ENCODE assay signal across 9 cellular contexts in genomic region chr10:97185326-97186058, GRCh38. TPM values are rescaled to one million over a fixed set of nuclear protein-coding genes. Genes with fewer than 3 reads are reported as not detected.
DNase-seq lines count a peak whose midpoint lies in the region; ATAC-seq, FAIRE-seq and TF ChIP-seq lines count a peak whose summit lies in the region.
"Had no signal": no experiment of that assay in that cellular context is flagged by ENCODE, and none has a peak within 500 bp of the region (broad histone marks: within the 10 kb centered on the region; RNA-seq: fewer than 3 reads in every experiment).

Gene SLIT1 (minus strand): TSS chr10:97185959. CDS start chr10:97185674, 285 bp downstream.

- H3K27ac Mint-ChIP-seq in stimulated activated memory B cell treated with anti-CD40 and anti-IgM and Interleukin-4, amounts not matched to agents 10 μg/mL and 1 μg/mL and 100 μg/mL, for 72 hours = no peak within 1 kb of the TSS
- peak within 1 kb of the TSS in 1 of 7 donors; percentile 11 for H3K27ac Mint-ChIP-seq in CD14-positive monocyte

- H3K27me3 ChIP-seq in PC-3 (ENCODE audit: low read length) (peaks cover 26% of the 10 kb centered on the region), right cardiac atrium (ENCODE audit: control insufficient read depth, insufficient read depth) (no peaks in the 10 kb centered on the region)

- no peaks in the 10 kb centered on the region for H3K36me3 Mint-ChIP-seq in stimulated activated memory B cell treated with anti-CD40 and anti-IgM and Interleukin-4, amounts not matched to agents 10 μg/mL and 1 μg/mL and 100 μg/mL, for 72 hours
- H3K36me3 Mint-ChIP-seq in CD14-positive monocyte = peaks cover 0 to 5% of the 10 kb centered on the region in 2 donors

- no peak for FAIRE-seq in GM19239 (lab: Jason Lieb, UNC)

- H3K27me3 Mint-ChIP-seq in stimulated activated memory B cell treated with anti-CD40 and anti-IgM and Interleukin-4, amounts not matched to agents 10 μg/mL and 1 μg/mL and 100 μg/mL, for 72 hours = peaks cover 81% of the 10 kb centered on the region
- peaks cover 55 to 72% (median 66%) of the 10 kb centered on the region in 3 donors for H3K27me3 Mint-ChIP-seq in CD14-positive monocyte (ENCODE audit: low read depth in 3 of 3)

- ATAC-seq in PC-3 (peak; percentile 11; the same call in 1 of the 2 replicates), right cardiac atrium (peak in 1 of 2 donors; percentile 25), GM21786 (IDR thresholded peaks at IDR 0.05; ENCODE audit: unreplicated experiment) (no peak)
- no peak for ATAC-seq in stimulated activated memory B cell treated with anti-CD40 and anti-IgM and Interleukin-4, amounts not matched to agents 10 μg/mL and 1 μg/mL and 100 μg/mL, for 72 hours

- peak within 1 kb of the TSS; percentile 73 for H3K4me3 Mint-ChIP-seq in stimulated activated memory B cell treated with anti-CD40 and anti-IgM and Interleukin-4, amounts not matched to agents 10 μg/mL and 1 μg/mL and 100 μg/mL, for 72 hours
- peak within 1 kb of the TSS in 1 of 2 donors; percentile 86 for H3K4me3 Mint-ChIP-seq in CD14-positive monocyte

- H3K4me3 ChIP-seq in PC-3 (ENCODE audit: low read length) (no peak within 1 kb of the TSS), right cardiac atrium (ENCODE audit: low read length) (peak within 1 kb of the TSS; percentile 13)

- no peaks in the 10 kb centered on the region for H3K79me2 ChIP-seq in PC-3 (ENCODE audit: low read length)

- DNase-seq in NCI-H1417 (lab: John Stamatoyannopoulos, UW) (peak; percentile 51 to 72 (median 63)), NCI-H1417 treated with DMSO at 0.1 percent for 48 hours (lab: John Stamatoyannopoulos, UW) (no peak), PC-3 (no peak), right cardiac atrium (no peak), GM19239 (ENCODE audit: insufficient read length, low spot score) (no peak), CD14-positive monocyte (ENCODE audit: low spot score) (no peak)

- H3K9me3 ChIP-seq in PC-3 (ENCODE audit: low read length) (no peaks in the 10 kb centered on the region), right cardiac atrium (ENCODE audit: control insufficient read depth, low read length) (no peaks in the 10 kb centered on the region)

- no peaks in the 10 kb centered on the region for H3K9me2 ChIP-seq in PC-3 (replicated peaks; ENCODE audit: low read length)

- H3K27ac ChIP-seq in PC-3 (ENCODE audit: low read length) (no peak within 1 kb of the TSS), right cardiac atrium (ENCODE audit: low read length) (no peak within 1 kb of the TSS)

- H3K4me1 ChIP-seq in PC-3 (ENCODE audit: insufficient read depth, low read length) (no peaks in the 10 kb centered on the region), right cardiac atrium (ENCODE audit: control insufficient read depth, insufficient read depth, low read length) (no peaks in the 10 kb centered on the region)

- TF ChIP-seq CTCF in PC-3 (conservative IDR thresholded peaks at IDR 0.05; ENCODE audit: low read depth, low read length) (no peak), CD14-positive monocyte (IDR thresholded peaks at IDR 0.05) (no peak)

- no TSS peak for BruUV-seq in PC-3 (replicated peaks; lab: Mats Ljungman, UMichigan)

- intact Hi-C loops in PC-3 (cut with micrococcal nuclease) (no loop called here), right cardiac atrium (cut with DNase I) (no loop called here), CD14-positive monocyte (cut with micrococcal nuclease) (no loop called here)

- H3K4me1 Mint-ChIP-seq in stimulated activated memory B cell treated with anti-CD40 and anti-IgM and Interleukin-4, amounts not matched to agents 10 μg/mL and 1 μg/mL and 100 μg/mL, for 72 hours = peaks cover 14% of the 10 kb centered on the region
- H3K4me1 Mint-ChIP-seq in CD14-positive monocyte = peaks cover 1% of the 10 kb centered on the region

- H3K9ac ChIP-seq in PC-3 (ENCODE audit: low read length) = no peak within 1 kb of the TSS

- H2AFZ ChIP-seq in PC-3 (ENCODE audit: low read length) = no peak within 1 kb of the TSS

- no peaks in the 10 kb centered on the region for H3K36me3 ChIP-seq in PC-3 (ENCODE audit: low read depth, low read length)

- no peaks in the 10 kb centered on the region for H3F3A ChIP-seq in PC-3 (ENCODE audit: low read length, unreplicated experiment)

- H3K4me2 ChIP-seq in PC-3 (ENCODE audit: low read length) = no peak within 1 kb of the TSS

- WGBS in right cardiac atrium = 2% methylated on average over 74 of the region's 74 CpGs

- POLR2A ChIA-PET in PC-3 (lab: Charles Lee; ENCODE audit: unreplicated experiment) = no interaction called here

- H4K20me1 ChIP-seq in PC-3 (ENCODE audit: low read length) = no peaks in the 10 kb centered on the region

- H3K9me3 Mint-ChIP-seq in stimulated activated memory B cell treated with anti-CD40 and anti-IgM and Interleukin-4, amounts not matched to agents 10 μg/mL and 1 μg/mL and 100 μg/mL, for 72 hours = no peaks in the 10 kb centered on the region
- peaks cover 0 to 10% (median 3%) of the 10 kb centered on the region in 7 donors for H3K9me3 Mint-ChIP-seq in CD14-positive monocyte

- CTCF ChIA-PET in PC-3 (lab: Charles Lee) = no interaction called here

RNA-seq across cellular contexts. Expression of gene SLIT1, which starts in this region (rescaled TPM):
- total RNA-seq in PC-3 (2014; rRNA removed) = not detected in 2 replicates
- under 1 TPM; 0.11 to 0.29 (median 0.17) TPM for total RNA-seq in right cardiac atrium
- polyA plus RNA-seq in right cardiac atrium = 0.16 TPM
- under 1 TPM; 0.05 to 0.16 TPM for polyA plus RNA-seq in CD14-positive monocyte
- total RNA-seq: A172 had no signal

Comparison
In these comparisons a context has a peak if more than half of its experiments do, and no peak if none do; other contexts are left out.
1. DNase-seq: peak in NCI-H1417 (3 of 3); none in NCI-H1417 treated with DMSO at 0.1 percent for 48 hours (single experiment), PC-3 (single experiment), right cardiac atrium (0 of 3), GM19239 (single experiment) and CD14-positive monocyte (single experiment).
2. Peak in ATAC-seq in PC-3; RNA of the gene not detected or under 1 TPM.